In genomic region chr11:118224512-118225180, GRCh38 we compare ENCODE assay signal across 10 cellular contexts. TPM values are rescaled to one million over a fixed set of nuclear protein-coding genes. Genes with fewer than 3 reads are reported as not detected.
DNase-seq lines count a peak whose midpoint lies in the region; ATAC-seq and TF ChIP-seq lines count a peak whose summit lies in the region.
"Had no signal": no experiment of that assay in that cellular context is flagged by ENCODE, and none has a peak within 500 bp of the region (broad histone marks: within the 10 kb centered on the region; RNA-seq: fewer than 3 reads in every experiment).

Gene JAML (minus strand): TSS chr11:118225011. CDS start chr11:118214866, 10,145 bp downstream.

- H3K27ac ChIP-seq in duodenal mucosa (ENCODE audit: low read depth, low read length) (peak within 1 kb of the TSS; percentile 61), prostate gland (no peak within 1 kb of the TSS)
- H3K27ac ChIP-seq: body of pancreas, parathyroid adenoma had no signal

- TF ChIP-seq POLR2A in prostate gland (IDR thresholded peaks at IDR 0.05) = no peak

- WGBS in prostate gland = 70% methylated on average over 6 of the region's 6 CpGs

- peak within 1 kb of the TSS; percentile 91 for H3K4me3 Mint-ChIP-seq in T-helper 2 cell treated with Interferon-gamma antibody and Interleukin-4, amounts not matched to agents 5 μg/mL and 100 μg/mL, for 36 hours
- no peak within 1 kb of the TSS for H3K4me3 Mint-ChIP-seq in Calu3 (ENCODE audit: low read depth, unreplicated experiment)

- no peaks in the 10 kb centered on the region for H3K9me3 Mint-ChIP-seq in T-helper 2 cell treated with Interferon-gamma antibody and Interleukin-4, amounts not matched to agents 5 μg/mL and 100 μg/mL, for 36 hours
- no peaks in the 10 kb centered on the region for H3K9me3 Mint-ChIP-seq in Calu3 (ENCODE audit: low read depth, unreplicated experiment)

- H3K9ac ChIP-seq in duodenal mucosa (ENCODE audit: low read depth in 1 of 2, low read length in 2 of 2) = peak within 1 kb of the TSS; percentile 41 to 49
- H3K9ac ChIP-seq: parathyroid adenoma had no signal

- H3K36me3 Mint-ChIP-seq in T-helper 2 cell treated with Interferon-gamma antibody and Interleukin-4, amounts not matched to agents 5 μg/mL and 100 μg/mL, for 36 hours (ENCODE audit: low read depth) = peaks cover 48% of the 10 kb centered on the region
- H3K36me3 Mint-ChIP-seq in Calu3 (ENCODE audit: insufficient read depth, unreplicated experiment) = peaks cover 1% of the 10 kb centered on the region

- DNase-seq in T-helper 2 cell treated with Interferon-gamma antibody and Interleukin-4, amounts not matched to agents 5 μg/mL and 100 μg/mL, for 36 hours (ENCODE audit: low spot score) = peak; percentile 66
- DNase-seq in stimulated activated naive CD8-positive, alpha-beta T cell treated with anti-CD3 and anti-CD28 coated beads, Interleukin-15, Interleukin-2, amounts not matched to agents 100 U/mL and 50 U/mL, for 24 hours = peak; percentile 65
- DNase-seq in KG1 (lab: John Stamatoyannopoulos, UW) = no peak
- no peak for DNase-seq in Calu3
- no peak for DNase-seq in prostate gland (ENCODE audit: low spot score)
- no peak for DNase-seq in DMS53 (lab: John Stamatoyannopoulos, UW)

- no peaks in the 10 kb centered on the region for H3K27me3 Mint-ChIP-seq in T-helper 2 cell treated with Interferon-gamma antibody and Interleukin-4, amounts not matched to agents 5 μg/mL and 100 μg/mL, for 36 hours (ENCODE audit: low read depth)
- no peaks in the 10 kb centered on the region for H3K27me3 Mint-ChIP-seq in Calu3 (ENCODE audit: unreplicated experiment)

- H3K36me3 ChIP-seq in duodenal mucosa (ENCODE audit: control insufficient read depth in 1 of 2, insufficient read depth in 2 of 2, low read length in 2 of 2) (peaks cover 0 to 1% of the 10 kb centered on the region in 2 donors), prostate gland (no peaks in the 10 kb centered on the region)

- peak within 1 kb of the TSS; percentile 92 for H3K27ac Mint-ChIP-seq in T-helper 2 cell treated with Interferon-gamma antibody and Interleukin-4, amounts not matched to agents 5 μg/mL and 100 μg/mL, for 36 hours
- no peak within 1 kb of the TSS for H3K27ac Mint-ChIP-seq in Calu3 (ENCODE audit: unreplicated experiment)

- peaks cover 84% of the 10 kb centered on the region for H3K4me1 Mint-ChIP-seq in T-helper 2 cell treated with Interferon-gamma antibody and Interleukin-4, amounts not matched to agents 5 μg/mL and 100 μg/mL, for 36 hours (ENCODE audit: low read depth)
- H3K4me1 Mint-ChIP-seq in Calu3 (ENCODE audit: low read depth, unreplicated experiment) = peaks cover 4% of the 10 kb centered on the region

- intact Hi-C loops in Calu3 (cut with micrococcal nuclease; ENCODE audit: unreplicated experiment) (no loop called here), prostate gland (cut with DNase I) (no loop called here)

- H3K9me3 ChIP-seq in duodenal mucosa (ENCODE audit: control insufficient read depth in 1 of 2, low read length in 2 of 2) (no peaks in the 10 kb centered on the region), prostate gland (no peaks in the 10 kb centered on the region)
- H3K9me3 ChIP-seq: body of pancreas had no signal

- ATAC-seq in HG02588 (IDR thresholded peaks at IDR 0.05; ENCODE audit: unreplicated experiment) = peak; percentile 54
- ATAC-seq in stimulated activated naive CD8-positive, alpha-beta T cell treated with anti-CD3 and anti-CD28 coated beads, Interleukin-15, Interleukin-2, amounts not matched to agents 100 U/mL and 50 U/mL, for 24 hours = peak; percentile 60
- ATAC-seq: body of pancreas had no signal

- no TSS peak for BruUV-seq in Calu3 (replicated peaks; lab: Mats Ljungman, UMichigan)

- H3K27me3 ChIP-seq in duodenal mucosa (ENCODE audit: control insufficient read depth in 1 of 2, insufficient read depth in 2 of 2, low read length in 2 of 2) (no peaks in the 10 kb centered on the region), prostate gland (replicated peaks; ENCODE audit: insufficient read depth) (no peaks in the 10 kb centered on the region)
- H3K27me3 ChIP-seq: body of pancreas had no signal

- H3K4me1 ChIP-seq in duodenal mucosa (ENCODE audit: control insufficient read depth in 1 of 2, insufficient read depth in 2 of 2, low read length in 2 of 2) (peaks cover 0 to 4% of the 10 kb centered on the region in 2 donors), prostate gland (replicated peaks) (no peaks in the 10 kb centered on the region)
- H3K4me1 ChIP-seq: body of pancreas, parathyroid adenoma had no signal

- CTCF ChIA-PET in Calu3 (lab: Charles Lee) = no interaction called here

- no peak for TF ChIP-seq CTCF in Calu3 (IDR thresholded peaks at IDR 0.05; ENCODE audit: unreplicated experiment)
- TF ChIP-seq CTCF in prostate gland (IDR thresholded peaks at IDR 0.05) = no peak

- H3K4me3 ChIP-seq in duodenal mucosa (ENCODE audit: low read depth in 1 of 2, low read length in 2 of 2) (peak within 1 kb of the TSS; percentile 44 to 56), prostate gland (no peak within 1 kb of the TSS)
- H3K4me3 ChIP-seq: body of pancreas had no signal

RNA-seq across cellular contexts. Expression of gene JAML, which starts in this region (rescaled TPM):
- total RNA-seq in Calu3 (2022) (0.07 TPM in 1 of 2 replicates, not detected in the other), prostate gland (1 to 10 TPM; 2.3 to 8.5 TPM)

Comparison
In these comparisons a context has a peak if more than half of its experiments do, and no peak if none do; other contexts are left out.
1. DNase-seq: peak in T-helper 2 cell treated with Interferon-gamma antibody and Interleukin-4, amounts not matched to agents 5 μg/mL and 100 μg/mL, for 36 hours (single experiment) and stimulated activated naive CD8-positive, alpha-beta T cell treated with anti-CD3 and anti-CD28 coated beads, Interleukin-15, Interleukin-2, amounts not matched to agents 100 U/mL and 50 U/mL, for 24 hours (single experiment); none in KG1 (single experiment), Calu3 (single experiment), prostate gland (single experiment) and DMS53 (single experiment).
2. H3K4me3 ChIP-seq: peak in duodenal mucosa (2 of 2); none in prostate gland (0 of 2).